Comparison of ENCODE assay signal across 22 cellular contexts in the genomic region with DNA sequence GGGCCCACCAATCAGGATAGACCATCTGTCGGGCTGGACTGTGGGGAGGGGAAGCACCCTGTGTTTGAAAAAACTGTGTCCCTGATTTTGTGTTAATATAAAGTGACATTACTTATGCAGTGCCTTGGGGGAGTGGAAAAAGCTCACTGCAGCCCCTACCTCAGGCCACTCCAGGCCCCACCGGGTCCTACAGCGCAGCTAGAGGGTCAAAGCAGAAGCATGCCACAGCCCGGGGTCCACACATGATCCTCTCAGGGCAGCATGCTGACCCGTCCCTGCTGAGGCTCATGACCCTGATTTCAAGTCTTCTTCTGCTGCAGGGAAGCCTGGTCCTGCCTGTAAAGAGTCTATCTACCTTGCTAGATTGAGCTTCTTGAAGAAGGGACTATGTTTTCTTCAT.
DNase-seq lines count a peak whose midpoint lies in the region; ATAC-seq, FAIRE-seq and TF ChIP-seq lines count a peak whose summit lies in the region.
"Had no signal": no experiment of that assay in that cellular context is flagged by ENCODE, and none has a peak within 500 bp of the region (broad histone marks: within the 10 kb centered on the region; RNA-seq: fewer than 3 reads in every experiment).

No MANE protein-coding gene starts in this region.

- POLR2A ChIA-PET in HepG2 (lab: Yijun Ruan, JAX), result no interaction called here

- no peak overlapping the region for H4K91ac ChIP-seq in neuronal stem cell (ENCODE audit: low read depth, low read length, poor library complexity)

- peak overlapping the region; percentile 25 for H2BK5ac ChIP-seq in neuronal stem cell (ENCODE audit: low read length)

- H3K4me1 ChIP-seq in HepG2 (ENCODE audit: insufficient read depth, low read length) (no peaks in the 10 kb centered on the region), right lobe of liver (no peaks in the 10 kb centered on the region), neuronal stem cell (ENCODE audit: control insufficient read depth in 2 of 2, insufficient read depth in 1 of 2, low read depth in 1 of 2, low read length in 2 of 2) (peaks cover 0 to 8% of the 10 kb centered on the region in 2 donors), mammary epithelial cell (ENCODE audit: insufficient read depth, low read length) (no peaks in the 10 kb centered on the region)
- H3K4me1 ChIP-seq: A549; BLaER1 treated with 17β-estradiol and CSF1 and Interleukin-3, amounts not matched to agents 10 nM and 100 nM; Caco-2 had no signal

- intact Hi-C loops in HepG2 (cut with micrococcal nuclease; ENCODE audit: unreplicated experiment), result no loop called here
- intact Hi-C loops in right lobe of liver (cut with DNase I), result no loop called here
- intact Hi-C loops in mammary epithelial cell (cut with micrococcal nuclease), result no loop called here

- peaks cover 23% of the 10 kb centered on the region for H3K4me1 Mint-ChIP-seq in neural crest cell
- H3K4me1 Mint-ChIP-seq: B cell had no signal

- no peak for TF ChIP-seq RAD21 in HepG2 (CRISPR knock-in tag; IDR thresholded peaks at IDR 0.05)

- H3K36me3 ChIP-seq in HepG2 (replicated peaks in 1 of 2; ENCODE audit: control insufficient read depth in 1 of 2, insufficient read depth in 2 of 2, low read length in 2 of 2) (no peaks in the 10 kb centered on the region), right lobe of liver (no peaks in the 10 kb centered on the region), neuronal stem cell (replicated peaks in 1 of 2; ENCODE audit: control insufficient read depth in 2 of 2, insufficient read depth in 2 of 2, low read length in 2 of 2) (no peaks in the 10 kb centered on the region), mammary epithelial cell (ENCODE audit: insufficient read depth, low read length) (no peaks in the 10 kb centered on the region)
- H3K36me3 ChIP-seq: BLaER1 treated with 17β-estradiol and CSF1 and Interleukin-3, amounts not matched to agents 10 nM and 100 nM had no signal

- no peak for TF ChIP-seq EP300 in HepG2 (IDR thresholded peaks at IDR 0.05; ENCODE audit: low read depth in 2 of 2, low read length in 2 of 2)
- no peak for TF ChIP-seq EP300 in HepG2 (CRISPR knock-in tag; IDR thresholded peaks at IDR 0.05; ENCODE audit: borderline replicate concordance)

- H3K14ac ChIP-seq in neuronal stem cell (ENCODE audit: low read length), result no peak overlapping the region

- no TSS peak for BruUV-seq in HepG2 (replicated peaks; lab: Mats Ljungman, UMichigan)
- no TSS peak for BruUV-seq in mammary epithelial cell (replicated peaks; lab: Mats Ljungman, UMichigan)

- H2BK120ac ChIP-seq in neuronal stem cell (ENCODE audit: low read depth, low read length), result no peak overlapping the region

- dilution Hi-C loops in mammary epithelial cell (cut with HindIII; ENCODE audit: low sequenced_read_pairs), result no loop called here

- peak overlapping the region; percentile 73 for H2AK5ac ChIP-seq in neuronal stem cell (ENCODE audit: low read depth, low read length)

- CTCF ChIA-PET in HepG2 (lab: Yijun Ruan, JAX; ENCODE audit: low intra/inter-chr PET ratio, low total read pairs) (no interaction called here), mammary epithelial cell (lab: Charles Lee; ENCODE audit: low non-redundant PET) (no interaction called here)

- H3K9me3 ChIP-seq in HepG2 (ENCODE audit: low read length) (no peaks in the 10 kb centered on the region), right lobe of liver (no peaks in the 10 kb centered on the region), neuronal stem cell (replicated peaks in 1 of 2; ENCODE audit: control insufficient read depth in 2 of 2, insufficient read depth in 1 of 2, low read depth in 1 of 2, low read length in 2 of 2) (peaks cover 0 to 3% of the 10 kb centered on the region in 2 donors), mammary epithelial cell (replicated peaks; ENCODE audit: insufficient read depth, low read length) (no peaks in the 10 kb centered on the region)
- H3K9me3 ChIP-seq: A549; BLaER1 treated with 17β-estradiol and CSF1 and Interleukin-3, amounts not matched to agents 10 nM and 100 nM; Caco-2 had no signal

- peak overlapping the region; percentile 77 for H3K27ac Mint-ChIP-seq in neural crest cell (ENCODE audit: unreplicated experiment)
- H3K27ac Mint-ChIP-seq: B cell; CD4-positive, alpha-beta T cell; CD8-positive, alpha-beta T cell had no signal

- H4K8ac ChIP-seq in neuronal stem cell (ENCODE audit: low read depth, low read length), result no peak overlapping the region

- peak overlapping the region; percentile 59 for H2BK12ac ChIP-seq in neuronal stem cell (ENCODE audit: low read length)

- ATAC-seq in HepG2 (peak; percentile 24; the same call in 1 of the 3 replicates), right lobe of liver (no peak), GM18858 (IDR thresholded peaks at IDR 0.05; ENCODE audit: unreplicated experiment) (no peak)
- ATAC-seq: A549; CD8-positive, alpha-beta T cell had no signal

- H2AFZ ChIP-seq in HepG2 (ENCODE audit: low read length) (no peak overlapping the region), neuronal stem cell (ENCODE audit: low read length) (no peak overlapping the region), mammary epithelial cell (ENCODE audit: low read depth, low read length) (no peak overlapping the region)

- no peak overlapping the region for H3K27ac ChIP-seq in HepG2 (ENCODE audit: extremely low read length, insufficient read depth, low read length)
- no peak overlapping the region for H3K27ac ChIP-seq in right lobe of liver
- no peak overlapping the region for H3K27ac ChIP-seq in neuronal stem cell (replicated peaks; ENCODE audit: low read length)
- no peak overlapping the region for H3K27ac ChIP-seq in mammary epithelial cell (ENCODE audit: insufficient read depth, low read depth, low read length)
- H3K27ac ChIP-seq: 22Rv1; A549; BLaER1 treated with 17β-estradiol and CSF1 and Interleukin-3, amounts not matched to agents 10 nM and 100 nM; C4-2B had no signal

- H4K20me1 ChIP-seq in HepG2 (ENCODE audit: insufficient read depth, low read length) (no peaks in the 10 kb centered on the region), mammary epithelial cell (ENCODE audit: insufficient read depth, low read length) (no peaks in the 10 kb centered on the region)
- H4K20me1 ChIP-seq: BLaER1 treated with 17β-estradiol and CSF1 and Interleukin-3, amounts not matched to agents 10 nM and 100 nM had no signal

- FAIRE-seq in HepG2 (lab: Jason Lieb, UNC), result no peak
- FAIRE-seq: A549, D721Med, G401.6, GM12891 had no signal

- H3K27me3 Mint-ChIP-seq in neural crest cell (ENCODE audit: low read depth), result no peaks in the 10 kb centered on the region
- H3K27me3 Mint-ChIP-seq: B cell; CD4-positive, alpha-beta T cell had no signal

- no peak overlapping the region for H3K9ac ChIP-seq in HepG2 (ENCODE audit: insufficient read depth, low read depth, low read length)
- no peak overlapping the region for H3K9ac ChIP-seq in neuronal stem cell (ENCODE audit: low read depth, low read length, poor library complexity)
- H3K9ac ChIP-seq in mammary epithelial cell (ENCODE audit: insufficient read depth, low read length), result no peak overlapping the region
- H3K9ac ChIP-seq: BLaER1 treated with 17β-estradiol and CSF1 and Interleukin-3, amounts not matched to agents 10 nM and 100 nM had no signal

- H2BK15ac ChIP-seq in neuronal stem cell (ENCODE audit: low read length), result peak overlapping the region; percentile 50

- no peak overlapping the region for H3K4ac ChIP-seq in neuronal stem cell (ENCODE audit: low read length)

- H3K36me3 Mint-ChIP-seq in neural crest cell (ENCODE audit: low read depth), result no peaks in the 10 kb centered on the region
- H3K36me3 Mint-ChIP-seq: CD8-positive, alpha-beta T cell had no signal

- no peak for TF ChIP-seq CTCF in HepG2 (CRISPR knock-in tag; IDR thresholded peaks at IDR 0.05)
- TF ChIP-seq CTCF in right lobe of liver (IDR thresholded peaks at IDR 0.05), result no peak
- no peak for TF ChIP-seq CTCF in neural crest cell (conservative IDR thresholded peaks at IDR 0.05)
- TF ChIP-seq CTCF in mammary epithelial cell (conservative IDR thresholded peaks at IDR 0.05 in 1 of 2, IDR thresholded peaks at IDR 0.05 in 1 of 2; ENCODE audit: extremely low read depth in 1 of 2, insufficient read depth in 1 of 2, low read depth in 1 of 2, low read length in 2 of 2), result no peak

- peaks cover 6% of the 10 kb centered on the region for H3K9me3 Mint-ChIP-seq in neural crest cell
- H3K9me3 Mint-ChIP-seq: CD4-positive, alpha-beta T cell; CD8-positive, alpha-beta T cell had no signal

- peaks cover 0 to 8% of the 10 kb centered on the region in 2 experiments; a peak in 2 of 5 replicates for H3K27me3 ChIP-seq in HepG2 (ENCODE audit: control insufficient read depth in 1 of 2, insufficient read depth in 2 of 2, low read length in 2 of 2)
- H3K27me3 ChIP-seq in right lobe of liver, result no peaks in the 10 kb centered on the region
- H3K27me3 ChIP-seq in neuronal stem cell (ENCODE audit: control insufficient read depth in 3 of 3, insufficient read depth in 3 of 3, low read depth in 1 of 3, low read length in 3 of 3), result no peaks in the 10 kb centered on the region
- H3K27me3 ChIP-seq in mammary epithelial cell (ENCODE audit: insufficient read depth, low read length), result no peaks in the 10 kb centered on the region
- H3K27me3 ChIP-seq: BLaER1 treated with 17β-estradiol and CSF1 and Interleukin-3, amounts not matched to agents 10 nM and 100 nM had no signal

- H3K79me2 ChIP-seq in HepG2 (ENCODE audit: insufficient read depth, low read length), result no peaks in the 10 kb centered on the region
- H3K79me2 ChIP-seq in mammary epithelial cell (ENCODE audit: insufficient read depth, low read length), result no peaks in the 10 kb centered on the region

- H3K4me2 ChIP-seq in HepG2 (ENCODE audit: low read depth, low read length), result no peak overlapping the region
- no peak overlapping the region for H3K4me2 ChIP-seq in neuronal stem cell (ENCODE audit: insufficient read depth, low read length, poor library complexity, severe bottlenecking)
- H3K4me2 ChIP-seq in mammary epithelial cell (ENCODE audit: insufficient read depth, low read depth, low read length), result no peak overlapping the region
- H3K4me2 ChIP-seq: A549; BLaER1 treated with 17β-estradiol and CSF1 and Interleukin-3, amounts not matched to agents 10 nM and 100 nM had no signal

- H3K4me3 Mint-ChIP-seq in neural crest cell, result no peak overlapping the region
- H3K4me3 Mint-ChIP-seq: B cell; CD4-positive, alpha-beta T cell; CD8-positive, alpha-beta T cell had no signal

- H3K18ac ChIP-seq in neuronal stem cell (ENCODE audit: low read length), result peak overlapping the region; percentile 20

- H3K4me3 ChIP-seq in HepG2 (replicated peaks in 1 of 3; ENCODE audit: insufficient read depth in 1 of 3, low read depth in 2 of 3, low read length in 3 of 3), result no peak overlapping the region
- H3K4me3 ChIP-seq in right lobe of liver, result no peak overlapping the region
- no peak overlapping the region for H3K4me3 ChIP-seq in neuronal stem cell (ENCODE audit: low read length in 2 of 2)
- no peak overlapping the region for H3K4me3 ChIP-seq in mammary epithelial cell (replicated peaks in 1 of 3; ENCODE audit: insufficient read depth in 1 of 3, low read depth in 2 of 3, low read length in 3 of 3)
- H3K4me3 ChIP-seq: A549; BLaER1 treated with 17β-estradiol and CSF1 and Interleukin-3, amounts not matched to agents 10 nM and 100 nM had no signal

- no peak overlapping the region for H3K23ac ChIP-seq in neuronal stem cell (ENCODE audit: low read depth, low read length, poor library complexity)

- DNase-seq in HepG2 (ENCODE audit: low spot score) (no peak), right lobe of liver (no peak), neural crest cell (ENCODE audit: low read depth, low spot score) (no peak), neuronal stem cell (ENCODE audit: low spot score) (no peak), UCSD-AML1 (lab: John Stamatoyannopoulos, UW; ENCODE audit: unreplicated experiment) (no peak), mammary epithelial cell (no peak)
- DNase-seq: AML-193; Caco-2; Calu3; CD4-positive, alpha-beta T cell; CD8-positive, alpha-beta T cell; DMS79 treated with DMSO at 0.1 percent for 48 hours; GF-D8 had no signal

- H3K79me1 ChIP-seq in neuronal stem cell (ENCODE audit: low read depth, low read length), result no peaks in the 10 kb centered on the region

- in situ Hi-C loops in HepG2 (cut with HindIII; ENCODE audit: extremely low pct_ligation_motif_present, low pct_unique_long_range_greater_than_20kb), result no loop called here
- in situ Hi-C loops in mammary epithelial cell (cut with MboI; ENCODE audit: low sequenced_read_pairs in 2 of 2), result no loop called here

- TF ChIP-seq POLR2A in HepG2 (IDR thresholded peaks at IDR 0.05; ENCODE audit: insufficient read depth in 1 of 2, low read depth in 2 of 2, low read length in 2 of 2) (no peak), right lobe of liver (IDR thresholded peaks at IDR 0.05) (no peak)

- 25% methylated on average over 2 of the region's 5 CpGs for WGBS in HepG2 (ENCODE audit: low lambda C conversion rate)
- 50% methylated on average over 4 of the region's 5 CpGs for WGBS in right lobe of liver (ENCODE audit: insufficient coverage, low coverage, low lambda C conversion rate, missing lambda C conversion rate)
- no CpG with 5 or more reads among the region's 5 CpGs for WGBS in neuronal stem cell (ENCODE audit: extremely low coverage in 2 of 2, insufficient read length in 2 of 2, insufficient replicate concordance in 1 of 2), 2 donors
- WGBS in mammary epithelial cell (ENCODE audit: low coverage, missing lambda C conversion rate), result 41% methylated on average over 2 of the region's 5 CpGs
